ENCODE assay signal across 16 cellular contexts in the genomic region with DNA sequence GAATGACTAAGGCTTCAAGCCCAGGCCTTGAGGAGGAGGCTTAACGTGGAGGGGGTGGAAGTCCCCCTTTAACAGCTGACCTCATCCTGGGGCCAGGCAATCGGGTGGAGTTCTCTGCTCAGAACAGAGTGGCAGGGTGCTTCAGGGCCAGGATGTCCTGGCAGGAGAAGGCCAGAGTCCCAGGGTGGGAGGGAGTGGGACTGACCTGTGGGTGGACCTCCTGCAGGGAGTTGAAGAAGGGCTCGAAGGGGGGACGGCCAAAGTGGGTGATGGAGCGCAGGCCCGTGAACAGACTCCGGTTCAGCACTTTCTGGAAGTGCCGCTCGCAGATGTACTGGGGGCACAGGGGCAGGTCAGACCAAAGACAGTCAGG. TPM values are rescaled to one million over a fixed set of nuclear protein-coding genes. Genes with fewer than 3 reads are reported as not detected.
"Had no signal": no experiment of that assay in that cellular context is flagged by ENCODE, and none has a peak within 500 bp of the region (broad histone marks: within the 10 kb centered on the region; RNA-seq: fewer than 3 reads in every experiment).

No MANE protein-coding gene starts in this region.

- H3K4me1 ChIP-seq: foreskin keratinocyte, lower lobe of right lung, transverse colon had no signal

- H3K9me3 ChIP-seq: lower lobe of right lung, SK-N-SH, transverse colon had no signal

- H3K4me2 ChIP-seq: SK-N-SH had no signal

- H3K27ac ChIP-seq: foreskin keratinocyte, lower lobe of right lung, transverse colon had no signal

- H3K4me3 ChIP-seq: lower lobe of right lung, transverse colon had no signal

- H3K27me3 ChIP-seq: transverse colon had no signal

- DNase-seq: activated CD4-positive, alpha-beta T cell treated with anti-CD3 and anti-CD28 coated beads, Interleukin-2, amount 50 U/mL, for 1 hour; activated T-cell treated with anti-CD3 and anti-CD28 coated beads, Interleukin-2, amount 50 U/mL, for 1 hour; cortex of kidney; effector CD4-positive, alpha-beta T cell; foreskin keratinocyte; lower lobe of right lung; SK-N-SH; stimulated activated CD4-positive, alpha-beta T cell treated with anti-CD3 and anti-CD28 coated beads, Interleukin-4, amount 100 ng/mL, for 1 hour; stimulated activated naive CD4-positive, alpha-beta T cell treated with Interleukin-2 at 50 U/mL for 16 hours; substantia nigra; T-cell; T-helper 9 cell; transverse colon had no signal

- H3K36me3 ChIP-seq: lower lobe of right lung, transverse colon had no signal

RNA-seq across cellular contexts. Expression of gene DUOX2, which starts 19.6 kb away (rescaled TPM):
- total RNA-seq: osteocyte had no signal

RNA-seq across cellular contexts. Expression of gene DUOXA2, which starts 19.8 kb away (rescaled TPM):
- total RNA-seq: activated naive CD4-positive, alpha-beta T cell treated with anti-CD3 and anti-CD28 coated beads, Interleukin-2, amount 50 U/mL, for 72 hours; foreskin keratinocyte; lower lobe of right lung; mesothelial cell of epicardium; osteocyte; T-cell had no signal

RNA-seq across cellular contexts. Expression of gene DUOXA1, which starts 35.3 kb away (rescaled TPM):
- total RNA-seq: osteocyte had no signal

RNA-seq across cellular contexts. Expression of gene DUOX1, which starts 35.5 kb away (rescaled TPM):
- total RNA-seq: osteocyte had no signal
